ENCODE assay signal across 18 cellular contexts in the genomic region with DNA sequence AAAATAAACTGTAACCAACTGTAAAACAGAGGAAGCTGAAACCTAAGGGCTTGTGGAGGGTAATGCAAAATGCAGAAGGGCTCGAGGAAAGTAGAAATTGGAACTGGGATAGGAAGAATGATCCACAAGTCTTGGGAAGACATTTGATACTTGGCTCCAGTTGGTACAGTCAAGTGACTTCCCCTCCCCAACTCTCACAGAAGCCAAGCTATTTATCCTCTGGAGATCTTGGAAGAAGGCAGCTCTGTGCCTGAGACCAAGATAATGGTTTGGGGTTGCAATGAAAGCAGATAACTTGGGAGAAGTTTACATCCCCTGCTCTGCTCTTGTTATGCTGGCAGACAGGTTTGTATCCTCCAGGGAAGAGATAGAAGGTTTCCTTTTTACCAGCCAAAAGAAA.
"Had no signal": no experiment of that assay in that cellular context is flagged by ENCODE, and none has a peak within 500 bp of the region (broad histone marks: within the 10 kb centered on the region; RNA-seq: fewer than 3 reads in every experiment).

No MANE protein-coding gene starts in this region.

- H3K27me3 ChIP-seq: breast epithelium, gastrocnemius medialis, tibial artery had no signal

- ATAC-seq: activated T-cell treated with anti-CD3 and anti-CD28 coated beads, Interleukin-2, amount 50 U/mL, for 72 hours; esophagus mucosa; gastrocnemius medialis; left ventricle myocardium superior; mucosa of descending colon; naive thymus-derived CD8-positive, alpha-beta T cell had no signal

- H2AFZ ChIP-seq: parathyroid adenoma had no signal

- H3K4me1 ChIP-seq: breast epithelium, gastrocnemius medialis, parathyroid adenoma, tibial artery had no signal

- H3K79me2 ChIP-seq: parathyroid adenoma had no signal

- H3K4me3 ChIP-seq: breast epithelium, gastrocnemius medialis, mucosa of descending colon, tibial artery had no signal

- H3K36me3 ChIP-seq: gastrocnemius medialis, tibial artery had no signal

- DNase-seq: activated CD4-positive, CD25-positive, alpha-beta regulatory T cell treated with anti-CD3 and anti-CD28 coated beads, Interleukin-2, amount 50 U/mL, for 72 hours; activated effector memory CD4-positive, alpha-beta T cell treated with anti-CD3 and anti-CD28 coated beads, Interleukin-2, amount 50 U/mL, for 16 hours; activated naive CD4-positive, alpha-beta T cell treated with anti-CD3 and anti-CD28 coated beads, Interleukin-2, amount 50 U/mL, for 16 hours; activated T-cell treated with anti-CD3 and anti-CD28 coated beads, Interleukin-2, amount 50 U/mL, for 72 hours; cerebellar nuclear complex; effector CD8-positive, alpha-beta T cell; gastrocnemius medialis; head of caudate nucleus; kidney glomerular epithelial cell; left ventricle myocardium superior; mucosa of descending colon; naive thymus-derived CD8-positive, alpha-beta T cell; stimulated activated CD4-positive, alpha-beta T cell treated with anti-CD3 and anti-CD28 coated beads, Interleukin-2, amount 100 ng/mL, for 24 hours; stimulated activated naive CD4-positive, alpha-beta T cell treated with Interleukin-2 at 50 U/mL for 16 hours; tibial artery had no signal

- H3K27ac ChIP-seq: breast epithelium, gastrocnemius medialis, parathyroid adenoma, tibial artery had no signal

- H3K9ac ChIP-seq: parathyroid adenoma had no signal

- H3K9me3 ChIP-seq: gastrocnemius medialis had no signal
